In genomic region chr3:53554559-53555511, GRCh38 we compare ENCODE assay signal across 8 cellular contexts.
DNase-seq lines count a peak whose midpoint lies in the region; ATAC-seq, FAIRE-seq and TF ChIP-seq lines count a peak whose summit lies in the region.
"Had no signal": no experiment of that assay in that cellular context is flagged by ENCODE, and none has a peak within 500 bp of the region (broad histone marks: within the 10 kb centered on the region; RNA-seq: fewer than 3 reads in every experiment).

No MANE protein-coding gene starts in this region.

- H3K27ac ChIP-seq in heart left ventricle (no peak overlapping the region), gastroesophageal sphincter (no peak overlapping the region)

- peak; percentile 36 for FAIRE-seq in islet of Langerhans (lab: Jason Lieb, UNC)
- FAIRE-seq: endometrium had no signal

- TF ChIP-seq POLR2A in heart left ventricle (IDR thresholded peaks at IDR 0.05) = no peak
- TF ChIP-seq POLR2A in gastroesophageal sphincter (IDR thresholded peaks at IDR 0.05) = no peak

- TF ChIP-seq CTCF in heart left ventricle (IDR thresholded peaks at IDR 0.05) (no peak), gastroesophageal sphincter (IDR thresholded peaks at IDR 0.05) (no peak)

- intact Hi-C loops in left cardiac atrium (cut with DNase I) = no loop called here
- intact Hi-C loops in heart left ventricle (cut with DNase I) = no loop called here

- no peak overlapping the region for H3K4me3 ChIP-seq in heart left ventricle
- no peak overlapping the region for H3K4me3 ChIP-seq in gastroesophageal sphincter

- H3K36me3 ChIP-seq in heart left ventricle (no peaks in the 10 kb centered on the region), gastroesophageal sphincter (no peaks in the 10 kb centered on the region)

- no peaks in the 10 kb centered on the region for H3K27me3 ChIP-seq in heart left ventricle
- H3K27me3 ChIP-seq in gastroesophageal sphincter = no peaks in the 10 kb centered on the region

- DNase-seq in left cardiac atrium (no peak), heart left ventricle (no peak)

- peaks cover 0 to 16% (median 0%) of the 10 kb centered on the region in 12 donors for H3K9me3 ChIP-seq in heart left ventricle
- peaks cover 0 to 7% (median 0%) of the 10 kb centered on the region in 3 donors for H3K9me3 ChIP-seq in gastroesophageal sphincter

- ATAC-seq in GM18868 (IDR thresholded peaks at IDR 0.05; ENCODE audit: unreplicated experiment) (peak; percentile 88), GM21447 (IDR thresholded peaks at IDR 0.05; ENCODE audit: unreplicated experiment) (peak; percentile 84), HG03196 (IDR thresholded peaks at IDR 0.05; ENCODE audit: unreplicated experiment) (peak; percentile 81), left cardiac atrium (no peak), heart left ventricle (no peak), gastroesophageal sphincter (no peak)

- WGBS in heart left ventricle, 4 donors = 80 to 89% (median 82%) methylated on average over 8 of the region's 8 CpGs
- WGBS in gastroesophageal sphincter (ENCODE audit: low coverage in 1 of 2), 2 donors = 88 to 90% methylated on average over 5 to 7 of the region's 8 CpGs

- TF ChIP-seq EP300 in gastroesophageal sphincter (IDR thresholded peaks at IDR 0.05) = no peak

- no peaks in the 10 kb centered on the region for H3K4me1 ChIP-seq in heart left ventricle
- H3K4me1 ChIP-seq in gastroesophageal sphincter = peaks cover 0 to 14% (median 0%) of the 10 kb centered on the region in 3 donors

Comparison
In these comparisons a context has a peak if more than half of its experiments do, and no peak if none do; other contexts are left out.
1. ATAC-seq: peak in GM18868 (single experiment), GM21447 (single experiment) and HG03196 (single experiment); none in left cardiac atrium (0 of 2), heart left ventricle (0 of 4) and gastroesophageal sphincter (single experiment).